ENCODE assay signal across 9 cellular contexts in the genomic region with DNA sequence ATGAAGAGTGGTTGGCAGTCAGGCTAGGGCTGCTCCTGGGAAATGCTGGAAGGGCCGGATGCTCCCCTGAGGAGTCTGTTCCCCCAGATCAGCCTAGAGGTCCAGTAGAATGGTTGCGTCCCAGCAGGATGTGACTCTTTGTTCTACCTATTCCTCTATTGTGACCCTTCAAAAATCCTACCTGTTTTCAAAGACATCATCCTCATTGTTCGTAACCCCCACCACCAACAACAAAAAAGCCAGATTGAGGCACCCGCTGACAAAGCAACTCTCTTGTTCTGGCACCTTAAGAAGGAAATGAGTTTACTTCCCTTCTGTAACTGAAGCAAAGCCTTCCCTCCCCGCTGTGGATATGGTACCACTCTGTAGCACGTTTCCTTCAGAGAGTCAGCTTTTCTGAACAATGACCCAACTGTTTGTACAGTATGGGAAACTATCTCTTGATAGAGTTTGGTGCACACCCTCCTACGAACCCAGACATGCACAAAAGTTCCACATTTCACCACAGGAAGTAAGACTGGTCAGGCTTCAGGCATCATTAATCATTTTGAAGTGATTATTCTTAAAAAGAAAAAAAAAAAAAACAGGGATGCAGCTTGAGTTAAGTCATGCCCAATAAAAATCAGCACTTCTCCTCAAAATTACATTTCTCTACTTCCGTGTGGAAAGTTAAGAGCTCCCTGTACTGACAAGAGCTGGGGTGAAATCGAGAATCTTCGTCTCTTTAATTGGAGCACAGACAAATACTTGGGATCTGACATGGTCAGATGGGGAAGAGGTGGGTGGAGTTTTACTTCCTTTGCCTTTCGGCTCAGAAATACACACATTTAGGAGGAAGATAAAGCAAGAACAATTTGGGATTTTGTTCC.
DNase-seq lines count a peak whose midpoint lies in the region; ATAC-seq and TF ChIP-seq lines count a peak whose summit lies in the region.
"Had no signal": no experiment of that assay in that cellular context is flagged by ENCODE, and none has a peak within 500 bp of the region (broad histone marks: within the 10 kb centered on the region; RNA-seq: fewer than 3 reads in every experiment).

No MANE protein-coding gene starts in this region.

- ATAC-seq in GM18907 (IDR thresholded peaks at IDR 0.05; ENCODE audit: unreplicated experiment) (peak; percentile 68), foreskin keratinocyte (peak; percentile 77), HG02571 (IDR thresholded peaks at IDR 0.05; ENCODE audit: unreplicated experiment) (no peak), GM18867 (IDR thresholded peaks at IDR 0.05; ENCODE audit: unreplicated experiment) (no peak)
- ATAC-seq: HCT116 had no signal

- DNase-seq in NCI-H226 (peak; percentile 84), foreskin keratinocyte (peak; percentile 95 to 97), pons (ENCODE audit: low spot score) (peak; percentile 57), NCI-H510A treated with DMSO at 0.1 percent for 48 hours (lab: John Stamatoyannopoulos, UW) (no peak), cortex of kidney (lab: John Stamatoyannopoulos, UW) (no peak)

- TF ChIP-seq CTCF in foreskin keratinocyte (conservative IDR thresholded peaks at IDR 0.05): peak; percentile 8

- peak overlapping the region; percentile 76 for H3K27ac ChIP-seq in foreskin keratinocyte

- H3K4me1 ChIP-seq in foreskin keratinocyte: peaks cover 24% of the 10 kb centered on the region

- no peaks in the 10 kb centered on the region for H3K27me3 ChIP-seq in foreskin keratinocyte

Comparison
In these comparisons a context has a peak if more than half of its experiments do, and no peak if none do; other contexts are left out.
1. ATAC-seq: peak in GM18907 (single experiment) and foreskin keratinocyte (single experiment); none in HG02571 (single experiment) and GM18867 (single experiment).
2. DNase-seq: peak in NCI-H226 (single experiment), foreskin keratinocyte (2 of 2) and pons (single experiment); none in NCI-H510A treated with DMSO at 0.1 percent for 48 hours (single experiment) and cortex of kidney (single experiment).